In genomic region chr7:32727483-32728411, GRCh38 we compare ENCODE assay signal across 8 cellular contexts.
DNase-seq lines count a peak whose midpoint lies in the region; ATAC-seq and TF ChIP-seq lines count a peak whose summit lies in the region.
"Not testable (repeated sequence)": the region's sequence is repeated elsewhere in the genome, so short reads cannot be mapped to it uniquely, and the experiment has no call there.

No MANE protein-coding gene starts in this region.

- H3K9me3 Mint-ChIP-seq in HFFc6; activated naive CD8-positive, alpha-beta T cell treated with anti-CD3 and anti-CD28 coated beads, Interleukin-2, amount 50 U/mL, for 24 hours; neural crest cell: not testable (repeated sequence)

- H3F3A ChIP-seq in Loucy (ENCODE audit: low read depth): not testable (repeated sequence)

- WGBS in thymus: 4% methylated on average over 66 of the region's 66 CpGs

- intact Hi-C loops in head of caudate nucleus (cut with DNase I): not testable (repeated sequence)

- H3K79me2 ChIP-seq in Loucy (ENCODE audit: insufficient read depth, low read length): peaks cover 16% of the 10 kb centered on the region; the same call in 1 of the 2 replicates

- H3K36me3 Mint-ChIP-seq in HFFc6 (ENCODE audit: low read depth); activated naive CD8-positive, alpha-beta T cell treated with anti-CD3 and anti-CD28 coated beads, Interleukin-2, amount 50 U/mL, for 24 hours (ENCODE audit: low read depth); neural crest cell (ENCODE audit: low read depth): not testable (repeated sequence)

- peak overlapping the region; percentile 78 for H3K9ac ChIP-seq in Loucy (ENCODE audit: low read depth, low read length, poor library complexity, severe bottlenecking)

- not testable (repeated sequence) for H3K27me3 Mint-ChIP-seq in HFFc6 (ENCODE audit: insufficient read depth); neural crest cell (ENCODE audit: low read depth)
- peaks cover 13% of the 10 kb centered on the region for H3K27me3 Mint-ChIP-seq in activated naive CD8-positive, alpha-beta T cell treated with anti-CD3 and anti-CD28 coated beads, Interleukin-2, amount 50 U/mL, for 24 hours

- not testable (repeated sequence) for H3K4me1 ChIP-seq in Loucy (ENCODE audit: insufficient read depth, low read length, poor library complexity, severe bottlenecking); thymus (ENCODE audit: control insufficient read depth, insufficient read depth, low read length)

- TF ChIP-seq CTCF in GM12865 (IDR thresholded peaks at IDR 0.05; ENCODE audit: insufficient read depth, low read depth, low read length, missing control alignments); HFFc6 (IDR thresholded peaks at IDR 0.05); Loucy (conservative IDR thresholded peaks at IDR 0.05; ENCODE audit: low read length); neural crest cell (conservative IDR thresholded peaks at IDR 0.05): not testable (repeated sequence)

- DNase-seq in GM12865 (ENCODE audit: low read depth) (peak; percentile 65), HFFc6 (peak; percentile 6), head of caudate nucleus (peak in 40 of 42 donors; percentile 23 to 77 (median 54)), neural crest cell (ENCODE audit: low read depth, low spot score) (peak; percentile 39)
- peak; percentile 41 for DNase-seq in activated naive CD8-positive, alpha-beta T cell treated with anti-CD3 and anti-CD28 coated beads, Interleukin-2, amount 50 U/mL, for 24 hours

- H3K4me3 ChIP-seq in GM12865 (ENCODE audit: low read depth, low read length) (peak overlapping the region; percentile 65), Loucy (ENCODE audit: low read length, poor library complexity, severe bottlenecking) (peak overlapping the region; percentile 85), thymus (ENCODE audit: low read length) (peak overlapping the region; percentile 62)

- H3K4me1 Mint-ChIP-seq in HFFc6 (ENCODE audit: low read depth) (peaks cover 17% of the 10 kb centered on the region), neural crest cell (peaks cover 25% of the 10 kb centered on the region)
- not testable (repeated sequence) for H3K4me1 Mint-ChIP-seq in activated naive CD8-positive, alpha-beta T cell treated with anti-CD3 and anti-CD28 coated beads, Interleukin-2, amount 50 U/mL, for 24 hours

- H3K27me3 ChIP-seq in Loucy (ENCODE audit: insufficient read depth, low read length, poor library complexity, severe bottlenecking); thymus (ENCODE audit: control insufficient read depth, insufficient read depth): not testable (repeated sequence)

- peak; percentile 80 for ATAC-seq in SK-N-SH treated with all-trans-retinoic acid at 6 μM for 48 hours
- peak; percentile 56 for ATAC-seq in activated naive CD8-positive, alpha-beta T cell treated with anti-CD3 and anti-CD28 coated beads, Interleukin-2, amount 50 U/mL, for 24 hours

- H3K9me2 ChIP-seq in Loucy (replicated peaks; ENCODE audit: low read depth, low read length): not testable (repeated sequence)

- not testable (repeated sequence) for H3K36me3 ChIP-seq in Loucy (ENCODE audit: insufficient read depth, low read length); thymus (ENCODE audit: control insufficient read depth, insufficient read depth)

- peak overlapping the region; percentile 76 for H3K4me2 ChIP-seq in Loucy (ENCODE audit: low read depth, low read length, poor library complexity, severe bottlenecking)

- not testable (repeated sequence) for H4K20me1 ChIP-seq in Loucy (ENCODE audit: insufficient read depth, low read length, poor library complexity, severe bottlenecking)

- H2AFZ ChIP-seq in Loucy (ENCODE audit: low read length): peak overlapping the region; percentile 93

- H3K4me3 Mint-ChIP-seq in HFFc6 (peak overlapping the region; percentile 88), neural crest cell (peak overlapping the region; percentile 93)
- peak overlapping the region; percentile 70 for H3K4me3 Mint-ChIP-seq in activated naive CD8-positive, alpha-beta T cell treated with anti-CD3 and anti-CD28 coated beads, Interleukin-2, amount 50 U/mL, for 24 hours

- H3K27ac ChIP-seq in thymus (ENCODE audit: low read depth): peak overlapping the region; percentile 65

- H3K27ac Mint-ChIP-seq in HFFc6 (peak overlapping the region; percentile 67), neural crest cell (ENCODE audit: unreplicated experiment) (peak overlapping the region; percentile 58)
- H3K27ac Mint-ChIP-seq in activated naive CD8-positive, alpha-beta T cell treated with anti-CD3 and anti-CD28 coated beads, Interleukin-2, amount 50 U/mL, for 24 hours: not testable (repeated sequence)

- not testable (repeated sequence) for H3K9me3 ChIP-seq in Loucy (ENCODE audit: insufficient read depth, low read depth, low read length); thymus (ENCODE audit: control insufficient read depth)

Comparison
In these comparisons a context has a peak if more than half of its experiments do, and no peak if none do; other contexts are left out.
1. Peak in every context shown above with its lines: DNase-seq, ATAC-seq, H3K4me3 ChIP-seq and H3K27ac ChIP-seq.
2. DNase-seq: peak in every context shown above with its lines; median percentile 65 in GM12865; 54 in head of caudate nucleus; 41 in activated naive CD8-positive, alpha-beta T cell treated with anti-CD3 and anti-CD28 coated beads, Interleukin-2, amount 50 U/mL, for 24 hours; 39 in neural crest cell; 6 in HFFc6.